In genomic region chr11:126318642-126319373, GRCh38 we compare ENCODE assay signal across 8 cellular contexts. TPM values are rescaled to one million over a fixed set of nuclear protein-coding genes. Genes with fewer than 3 reads are reported as not detected.
A peak's percentile ranks its signal among the peaks of the same experiment; 100 is the strongest.
DNase-seq lines count a peak whose midpoint lies in the region; ATAC-seq and TF ChIP-seq lines count a peak whose summit lies in the region.

No MANE protein-coding gene starts in this region.

- H3K27me3 ChIP-seq in CD4-positive, alpha-beta memory T cell (ENCODE audit: insufficient read depth, low read length) = no peaks in the 10 kb centered on the region
- H3K27me3 ChIP-seq in osteoblast (ENCODE audit: insufficient read depth, low read length) = no peaks in the 10 kb centered on the region

- no peaks in the 10 kb centered on the region for H3K79me2 ChIP-seq in osteoblast (ENCODE audit: insufficient read depth, low read length)

- H3K27ac ChIP-seq in CD4-positive, alpha-beta memory T cell (ENCODE audit: low read depth, low read length) = peak overlapping the region; percentile 30
- H3K27ac ChIP-seq in osteoblast (ENCODE audit: low read depth, low read length) = peak overlapping the region; percentile 87

- peak overlapping the region in 7 of 8 donors; percentile 17 to 83 (median 70) for H3K4me3 Mint-ChIP-seq in CD4-positive, alpha-beta memory T cell
- H3K4me3 Mint-ChIP-seq in T-helper 1 cell treated with Interleukin-12 subunit alpha and Interleukin-12 subunit beta and Interleukin-4 antibody, amounts not matched to agents 30 μg/mL and 1 μg/mL, for 36 hours = peak overlapping the region; percentile 30

- no peaks in the 10 kb centered on the region for H3K36me3 ChIP-seq in CD4-positive, alpha-beta memory T cell (ENCODE audit: insufficient read depth, low read length)
- H3K36me3 ChIP-seq in osteoblast (ENCODE audit: insufficient read depth, low read length) = peaks cover 2% of the 10 kb centered on the region

- intact Hi-C loops in CD4-positive, alpha-beta memory T cell (cut with micrococcal nuclease) = no loop called here

- no peaks in the 10 kb centered on the region for H3K27me3 Mint-ChIP-seq in CD4-positive, alpha-beta memory T cell
- H3K27me3 Mint-ChIP-seq in T-helper 1 cell treated with Interleukin-12 subunit alpha and Interleukin-12 subunit beta and Interleukin-4 antibody, amounts not matched to agents 30 μg/mL and 1 μg/mL, for 36 hours (ENCODE audit: low read depth) = no peaks in the 10 kb centered on the region

- peak in 1 of 5 donors; percentile 14 for DNase-seq in CD4-positive, alpha-beta memory T cell
- DNase-seq in osteoblast (ENCODE audit: insufficient read length, low spot score, missing footprints) (peak; percentile 94), activated gamma-delta T cell treated with Interleukin-2 at 50 U/mL for 16 hours (no peak), NCI-H2029 (lab: John Stamatoyannopoulos, UW) (no peak)

- H4K20me1 ChIP-seq in osteoblast (ENCODE audit: insufficient read depth, low read length) = no peaks in the 10 kb centered on the region

- POLR2A ChIA-PET in CD4-positive, alpha-beta memory T cell (lab: Charles Lee; ENCODE audit: partially characterized antibody) = interaction anchor here (1.3 to 2.8 kb wide), 2 partner anchors 14 to 50 kb away, joined by 5 to 18 read pairs; partner anchors contain the start of genes DCPS, FOXRED1 and SRPRA

- peak overlapping the region; percentile 81 for H3K4me2 ChIP-seq in osteoblast (ENCODE audit: insufficient read depth, low read length)

- H3K9me3 ChIP-seq in CD4-positive, alpha-beta memory T cell (ENCODE audit: control insufficient read depth in 1 of 2, low read length in 2 of 2) = no peaks in the 10 kb centered on the region
- H3K9me3 ChIP-seq in osteoblast (ENCODE audit: low read depth, low read length) = no peaks in the 10 kb centered on the region

- peak overlapping the region; percentile 93 for H2AFZ ChIP-seq in osteoblast (ENCODE audit: low read length)

- peak overlapping the region; percentile 11 to 90 (median 65) for H3K27ac Mint-ChIP-seq in CD4-positive, alpha-beta memory T cell
- peak overlapping the region; percentile 73 for H3K27ac Mint-ChIP-seq in T-helper 1 cell treated with Interleukin-12 subunit alpha and Interleukin-12 subunit beta and Interleukin-4 antibody, amounts not matched to agents 30 μg/mL and 1 μg/mL, for 36 hours

- peaks cover 26% of the 10 kb centered on the region for H3K4me1 ChIP-seq in CD4-positive, alpha-beta memory T cell (ENCODE audit: insufficient read depth, low read length)
- H3K4me1 ChIP-seq in osteoblast (ENCODE audit: insufficient read depth, low read length) = peaks cover 26% of the 10 kb centered on the region

- peaks cover 27 to 46% (median 37%) of the 10 kb centered on the region in 4 donors for H3K4me1 Mint-ChIP-seq in CD4-positive, alpha-beta memory T cell
- H3K4me1 Mint-ChIP-seq in T-helper 1 cell treated with Interleukin-12 subunit alpha and Interleukin-12 subunit beta and Interleukin-4 antibody, amounts not matched to agents 30 μg/mL and 1 μg/mL, for 36 hours (ENCODE audit: low read depth) = peaks cover 37% of the 10 kb centered on the region

- peaks cover 0 to 8% (median 0%) of the 10 kb centered on the region in 8 donors for H3K9me3 Mint-ChIP-seq in CD4-positive, alpha-beta memory T cell
- no peaks in the 10 kb centered on the region for H3K9me3 Mint-ChIP-seq in T-helper 1 cell treated with Interleukin-12 subunit alpha and Interleukin-12 subunit beta and Interleukin-4 antibody, amounts not matched to agents 30 μg/mL and 1 μg/mL, for 36 hours

- CTCF ChIA-PET in CD4-positive, alpha-beta memory T cell (lab: Charles Lee; ENCODE audit: partially characterized antibody) = interaction anchor here (0.6 to 1.8 kb wide), 4 partner anchors 9 to 166 kb away, joined by 3 to 13 read pairs (median 4); no protein-coding TSS in a partner anchor

- TF ChIP-seq CTCF in osteoblast (IDR thresholded peaks at IDR 0.05; ENCODE audit: extremely low read depth, low read depth, low read length) = no peak

- no peak overlapping the region for H3K4me3 ChIP-seq in CD4-positive, alpha-beta memory T cell (ENCODE audit: low read length in 2 of 2)
- peak overlapping the region; percentile 62 for H3K4me3 ChIP-seq in osteoblast (ENCODE audit: insufficient read depth, low read length)

- H3K36me3 Mint-ChIP-seq in CD4-positive, alpha-beta memory T cell = peaks cover 30 to 36% of the 10 kb centered on the region in 2 donors
- H3K36me3 Mint-ChIP-seq in T-helper 1 cell treated with Interleukin-12 subunit alpha and Interleukin-12 subunit beta and Interleukin-4 antibody, amounts not matched to agents 30 μg/mL and 1 μg/mL, for 36 hours (ENCODE audit: low read depth) = peaks cover 30% of the 10 kb centered on the region

- peak; percentile 59 for ATAC-seq in GM19324 (IDR thresholded peaks at IDR 0.05; ENCODE audit: low FRiP score, unreplicated experiment)
- ATAC-seq in HG03378 (IDR thresholded peaks at IDR 0.05; ENCODE audit: unreplicated experiment) = peak; percentile 96
- peak; percentile 98 for ATAC-seq in esophagus mucosa

RNA-seq across cellular contexts. Expression of gene DCPS, which starts 14.9 kb away (rescaled TPM):
- total RNA-seq in CD4-positive, alpha-beta memory T cell = 10 to 100 TPM; 20.2 to 21.2 TPM
- 10 to 100 TPM; 40.3 to 48.0 TPM for polyA plus RNA-seq in CD4-positive, alpha-beta memory T cell
- 17.4 TPM for total RNA-seq in esophagus mucosa
- total RNA-seq in osteoblast = 8.3 TPM in 2 replicates

RNA-seq across cellular contexts. Expression of gene TIRAP, which starts 35.9 kb away (rescaled TPM):
- 10 to 100 TPM; 25.4 to 27.4 TPM for total RNA-seq in CD4-positive, alpha-beta memory T cell
- polyA plus RNA-seq in CD4-positive, alpha-beta memory T cell = 10 to 100 TPM in 1 of 2 donors, 1 to 10 TPM in 1; 5.9 to 12.8 TPM
- total RNA-seq in esophagus mucosa = 5.8 TPM
- 9.8 and 10.6 TPM in 2 replicates for total RNA-seq in osteoblast

RNA-seq across cellular contexts. Expression of gene ST3GAL4, which starts 36.7 kb away (rescaled TPM):
- total RNA-seq in CD4-positive, alpha-beta memory T cell = 1 to 10 TPM; 2.6 TPM
- 1 to 10 TPM; 4.6 to 5.9 TPM for polyA plus RNA-seq in CD4-positive, alpha-beta memory T cell
- 54.2 TPM for total RNA-seq in esophagus mucosa
- 11.8 and 13.8 TPM in 2 replicates for total RNA-seq in osteoblast

RNA-seq across cellular contexts. Expression of gene FOXRED1, which starts 49.9 kb away (rescaled TPM):
- total RNA-seq in CD4-positive, alpha-beta memory T cell = 10 to 100 TPM; 30.5 to 32.5 TPM
- polyA plus RNA-seq in CD4-positive, alpha-beta memory T cell = 10 to 100 TPM; 18.7 to 27.3 TPM
- total RNA-seq in esophagus mucosa = 13.2 TPM
- total RNA-seq in osteoblast = 8.3 and 11.6 TPM in 2 replicates

RNA-seq across cellular contexts. Expression of gene SRPRA, which starts 50.1 kb away (rescaled TPM):
- 100 to 1,000 TPM; 171 to 176 TPM for total RNA-seq in CD4-positive, alpha-beta memory T cell
- polyA plus RNA-seq in CD4-positive, alpha-beta memory T cell = 100 to 1,000 TPM; 132 to 146 TPM
- 49.0 TPM for total RNA-seq in esophagus mucosa
- total RNA-seq in osteoblast = 94.6 and 99.5 TPM in 2 replicates
